In genomic region chr7:36152756-36153570, GRCh38 we compare ENCODE assay signal across 1 cellular context.
TF ChIP-seq lines count a peak whose summit lies in the region.

EEPD1 (plus strand) TSS chr7:36153254; CDS start chr7:36154325, 1,071 bp downstream.

TF ChIP-seq in WTC11, 78 proteins besides CTCF, POLR2A, EP300 and RAD21 (continued from another document):
- TF ChIP-seq PREB (CRISPR knock-in tag; IDR thresholded peaks at IDR 0.05; ENCODE audit: borderline replicate concordance) (no peak), NFE2L1 (CRISPR knock-in tag; IDR thresholded peaks at IDR 0.05) (no peak), SP1 (CRISPR knock-in tag; conservative IDR thresholded peaks at IDR 0.05) (peak; percentile 94), ZBTB21 (CRISPR knock-in tag; IDR thresholded peaks at IDR 0.05; ENCODE audit: borderline replicate concordance) (peak; percentile 39; the same call in 1 of the 2 replicates), GTF2I (CRISPR knock-in tag; conservative IDR thresholded peaks at IDR 0.05) (no peak), ZNF263 (CRISPR knock-in tag; IDR thresholded peaks at IDR 0.05; ENCODE audit: low read depth) (0 out of 2 replicates have a peak, but pooled peaks have one; percentile 25)
- TF ChIP-seq, protein P1, sequence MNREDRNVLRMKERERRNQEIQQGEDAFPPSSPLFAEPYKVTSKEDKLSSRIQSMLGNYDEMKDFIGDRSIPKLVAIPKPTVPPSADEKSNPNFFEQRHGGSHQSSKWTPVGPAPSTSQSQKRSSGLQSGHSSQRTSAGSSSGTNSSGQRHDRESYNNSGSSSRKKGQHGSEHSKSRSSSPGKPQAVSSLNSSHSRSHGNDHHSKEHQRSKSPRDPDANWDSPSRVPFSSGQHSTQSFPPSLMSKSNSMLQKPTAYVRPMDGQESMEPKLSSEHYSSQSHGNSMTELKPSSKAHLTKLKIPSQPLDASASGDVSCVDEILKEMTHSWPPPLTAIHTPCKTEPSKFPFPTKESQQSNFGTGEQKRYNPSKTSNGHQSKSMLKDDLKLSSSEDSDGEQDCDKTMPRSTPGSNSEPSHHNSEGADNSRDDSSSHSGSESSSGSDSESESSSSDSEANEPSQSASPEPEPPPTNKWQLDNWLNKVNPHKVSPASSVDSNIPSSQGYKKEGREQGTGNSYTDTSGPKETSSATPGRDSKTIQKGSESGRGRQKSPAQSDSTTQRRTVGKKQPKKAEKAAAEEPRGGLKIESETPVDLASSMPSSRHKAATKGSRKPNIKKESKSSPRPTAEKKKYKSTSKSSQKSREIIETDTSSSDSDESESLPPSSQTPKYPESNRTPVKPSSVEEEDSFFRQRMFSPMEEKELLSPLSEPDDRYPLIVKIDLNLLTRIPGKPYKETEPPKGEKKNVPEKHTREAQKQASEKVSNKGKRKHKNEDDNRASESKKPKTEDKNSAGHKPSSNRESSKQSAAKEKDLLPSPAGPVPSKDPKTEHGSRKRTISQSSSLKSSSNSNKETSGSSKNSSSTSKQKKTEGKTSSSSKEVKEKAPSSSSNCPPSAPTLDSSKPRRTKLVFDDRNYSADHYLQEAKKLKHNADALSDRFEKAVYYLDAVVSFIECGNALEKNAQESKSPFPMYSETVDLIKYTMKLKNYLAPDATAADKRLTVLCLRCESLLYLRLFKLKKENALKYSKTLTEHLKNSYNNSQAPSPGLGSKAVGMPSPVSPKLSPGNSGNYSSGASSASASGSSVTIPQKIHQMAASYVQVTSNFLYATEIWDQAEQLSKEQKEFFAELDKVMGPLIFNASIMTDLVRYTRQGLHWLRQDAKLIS (CRISPR knock-in tag; IDR thresholded peaks at IDR 0.05; ENCODE audit: borderline replicate concordance), result no peak
- TF ChIP-seq, protein P2, sequence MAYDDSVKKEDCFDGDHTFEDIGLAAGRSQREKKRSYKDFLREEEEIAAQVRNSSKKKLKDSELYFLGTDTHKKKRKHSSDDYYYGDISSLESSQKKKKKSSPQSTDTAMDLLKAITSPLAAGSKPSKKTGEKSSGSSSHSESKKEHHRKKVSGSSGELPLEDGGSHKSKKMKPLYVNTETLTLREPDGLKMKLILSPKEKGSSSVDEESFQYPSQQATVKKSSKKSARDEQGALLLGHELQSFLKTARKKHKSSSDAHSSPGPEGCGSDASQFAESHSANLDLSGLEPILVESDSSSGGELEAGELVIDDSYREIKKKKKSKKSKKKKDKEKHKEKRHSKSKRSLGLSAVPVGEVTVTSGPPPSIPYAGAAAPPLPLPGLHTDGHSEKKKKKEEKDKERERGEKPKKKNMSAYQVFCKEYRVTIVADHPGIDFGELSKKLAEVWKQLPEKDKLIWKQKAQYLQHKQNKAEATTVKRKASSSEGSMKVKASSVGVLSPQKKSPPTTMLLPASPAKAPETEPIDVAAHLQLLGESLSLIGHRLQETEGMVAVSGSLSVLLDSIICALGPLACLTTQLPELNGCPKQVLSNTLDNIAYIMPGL (CRISPR knock-in tag; IDR thresholded peaks at IDR 0.05), result peak; percentile 73; the same call in 1 of the 2 replicates
- TF ChIP-seq, protein P3, sequence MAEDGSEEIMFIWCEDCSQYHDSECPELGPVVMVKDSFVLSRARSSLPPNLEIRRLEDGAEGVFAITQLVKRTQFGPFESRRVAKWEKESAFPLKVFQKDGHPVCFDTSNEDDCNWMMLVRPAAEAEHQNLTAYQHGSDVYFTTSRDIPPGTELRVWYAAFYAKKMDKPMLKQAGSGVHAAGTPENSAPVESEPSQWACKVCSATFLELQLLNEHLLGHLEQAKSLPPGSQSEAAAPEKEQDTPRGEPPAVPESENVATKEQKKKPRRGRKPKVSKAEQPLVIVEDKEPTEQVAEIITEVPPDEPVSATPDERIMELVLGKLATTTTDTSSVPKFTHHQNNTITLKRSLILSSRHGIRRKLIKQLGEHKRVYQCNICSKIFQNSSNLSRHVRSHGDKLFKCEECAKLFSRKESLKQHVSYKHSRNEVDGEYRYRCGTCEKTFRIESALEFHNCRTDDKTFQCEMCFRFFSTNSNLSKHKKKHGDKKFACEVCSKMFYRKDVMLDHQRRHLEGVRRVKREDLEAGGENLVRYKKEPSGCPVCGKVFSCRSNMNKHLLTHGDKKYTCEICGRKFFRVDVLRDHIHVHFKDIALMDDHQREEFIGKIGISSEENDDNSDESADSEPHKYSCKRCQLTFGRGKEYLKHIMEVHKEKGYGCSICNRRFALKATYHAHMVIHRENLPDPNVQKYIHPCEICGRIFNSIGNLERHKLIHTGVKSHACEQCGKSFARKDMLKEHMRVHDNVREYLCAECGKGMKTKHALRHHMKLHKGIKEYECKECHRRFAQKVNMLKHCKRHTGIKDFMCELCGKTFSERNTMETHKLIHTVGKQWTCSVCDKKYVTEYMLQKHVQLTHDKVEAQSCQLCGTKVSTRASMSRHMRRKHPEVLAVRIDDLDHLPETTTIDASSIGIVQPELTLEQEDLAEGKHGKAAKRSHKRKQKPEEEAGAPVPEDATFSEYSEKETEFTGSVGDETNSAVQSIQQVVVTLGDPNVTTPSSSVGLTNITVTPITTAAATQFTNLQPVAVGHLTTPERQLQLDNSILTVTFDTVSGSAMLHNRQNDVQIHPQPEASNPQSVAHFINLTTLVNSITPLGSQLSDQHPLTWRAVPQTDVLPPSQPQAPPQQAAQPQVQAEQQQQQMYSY (CRISPR knock-in tag; IDR thresholded peaks at IDR 0.05), result no peak
